ENCODE assay signal across 11 cellular contexts in the genomic region with DNA sequence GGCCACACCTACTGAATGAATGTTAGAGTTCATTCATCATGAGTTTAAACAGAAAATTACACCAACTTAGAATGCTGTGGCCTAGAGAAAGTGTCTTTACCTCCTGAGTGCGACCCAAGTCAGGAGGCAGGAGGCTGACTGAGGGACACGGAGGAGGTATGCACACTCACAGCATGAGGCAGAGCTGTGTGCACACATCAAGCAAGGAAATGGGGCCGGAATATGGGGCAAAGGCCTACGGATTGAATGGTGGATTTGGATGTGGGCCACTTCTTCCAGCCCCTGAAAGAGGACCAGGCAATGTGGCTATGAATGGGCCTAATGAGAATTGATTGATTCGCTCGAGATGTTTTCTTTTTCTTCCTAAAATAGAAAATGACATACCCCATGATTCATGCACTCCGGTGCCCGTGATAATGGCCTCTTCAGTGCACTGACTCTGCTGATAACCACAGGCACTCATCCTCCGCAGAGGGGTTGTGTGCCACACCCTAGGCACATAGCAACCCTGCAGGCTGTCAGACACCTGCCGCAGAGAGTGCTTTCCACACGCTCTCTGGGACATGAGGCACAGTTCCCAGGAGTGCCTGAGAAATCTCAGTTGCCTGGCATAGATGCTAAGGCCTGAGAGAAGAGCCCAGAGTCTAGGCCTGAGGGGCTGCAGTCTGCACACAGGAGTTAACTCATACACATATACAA.
DNase-seq lines count a peak whose midpoint lies in the region; ATAC-seq and TF ChIP-seq lines count a peak whose summit lies in the region.
"Had no signal": no experiment of that assay in that cellular context is flagged by ENCODE, and none has a peak within 500 bp of the region (broad histone marks: within the 10 kb centered on the region; RNA-seq: fewer than 3 reads in every experiment).

No MANE protein-coding gene starts in this region.

- H3K27me3 Mint-ChIP-seq in activated CD4-positive, alpha-beta T cell treated with anti-CD3 and anti-CD28 coated beads for 36 hours, result no peaks in the 10 kb centered on the region

- H3K36me3 ChIP-seq in vagina, result no peaks in the 10 kb centered on the region

- H3K9me3 Mint-ChIP-seq in activated CD4-positive, alpha-beta T cell treated with anti-CD3 and anti-CD28 coated beads for 36 hours (ENCODE audit: low read depth), result no peaks in the 10 kb centered on the region

- intact Hi-C loops in activated CD4-positive, alpha-beta T cell treated with anti-CD3 and anti-CD28 coated beads for 36 hours (cut with DNase I, micrococcal nuclease), result no loop called here
- intact Hi-C loops in vagina (cut with DNase I), result no loop called here

- ATAC-seq in activated CD4-positive, alpha-beta T cell treated with anti-CD3 and anti-CD28 coated beads for 36 hours, result peak; percentile 68
- no peak for ATAC-seq in HG03521 (IDR thresholded peaks at IDR 0.05; ENCODE audit: unreplicated experiment)
- ATAC-seq in GM18498 (IDR thresholded peaks at IDR 0.05; ENCODE audit: unreplicated experiment), result no peak

- no peak for TF ChIP-seq CTCF in vagina (IDR thresholded peaks at IDR 0.05)

- H3K4me3 Mint-ChIP-seq in activated CD4-positive, alpha-beta T cell treated with anti-CD3 and anti-CD28 coated beads for 36 hours, result no peak overlapping the region
- H3K4me3 Mint-ChIP-seq: IgD-negative memory B cell had no signal

- no peak for DNase-seq in activated CD4-positive, alpha-beta T cell treated with anti-CD3 and anti-CD28 coated beads for 36 hours
- DNase-seq in activated CD4-positive, alpha-beta T cell treated with anti-CD3 and anti-CD28 coated beads for 1 hour, result no peak
- DNase-seq in T1000 (lab: John Stamatoyannopoulos, UW), result peak; percentile 25
- DNase-seq in hepatic stellate cell (ENCODE audit: low spot score), result peak; percentile 8
- DNase-seq in vagina (ENCODE audit: extremely low spot score in 2 of 2), result no peak
- DNase-seq in SKM-1 treated with dmso at 0.1 percent for 144 hours (lab: John Stamatoyannopoulos, UW; ENCODE audit: unreplicated experiment), result no peak
- DNase-seq: activated CD4-positive, alpha-beta T cell treated with anti-CD3 and anti-CD28 coated beads, Interleukin-2, amount 50 U/mL, for 4 hours had no signal

- TF ChIP-seq POLR2A in vagina (IDR thresholded peaks at IDR 0.05), result no peak

- POLR2A ChIA-PET in activated CD4-positive, alpha-beta T cell treated with anti-CD3 and anti-CD28 coated beads for 36 hours (lab: Charles Lee), result no interaction called here

- H3K36me3 Mint-ChIP-seq in activated CD4-positive, alpha-beta T cell treated with anti-CD3 and anti-CD28 coated beads for 36 hours (ENCODE audit: low read depth), result no peaks in the 10 kb centered on the region

- H3K4me1 Mint-ChIP-seq in activated CD4-positive, alpha-beta T cell treated with anti-CD3 and anti-CD28 coated beads for 36 hours, result peaks cover 13% of the 10 kb centered on the region

- H3K27ac Mint-ChIP-seq in activated CD4-positive, alpha-beta T cell treated with anti-CD3 and anti-CD28 coated beads for 36 hours, result no peak overlapping the region
- H3K27ac Mint-ChIP-seq: IgD-negative memory B cell had no signal

- H3K27me3 ChIP-seq in vagina, result no peaks in the 10 kb centered on the region

- no peak overlapping the region for H3K27ac ChIP-seq in vagina
- H3K27ac ChIP-seq: parathyroid adenoma had no signal

- CTCF ChIA-PET in activated CD4-positive, alpha-beta T cell treated with anti-CD3 and anti-CD28 coated beads for 36 hours (lab: Charles Lee), result no interaction called here

- H3K4me3 ChIP-seq in vagina, result no peak overlapping the region

- no peaks in the 10 kb centered on the region for H3K9me3 ChIP-seq in vagina

- H3K4me1 ChIP-seq in vagina, result no peaks in the 10 kb centered on the region
- H3K4me1 ChIP-seq: parathyroid adenoma had no signal

Comparison
In these comparisons a context has a peak if more than half of its experiments do, and no peak if none do; other contexts are left out.
1. DNase-seq: peak in T1000 (single experiment) and hepatic stellate cell (single experiment); none in activated CD4-positive, alpha-beta T cell treated with anti-CD3 and anti-CD28 coated beads for 36 hours (single experiment), activated CD4-positive, alpha-beta T cell treated with anti-CD3 and anti-CD28 coated beads for 1 hour (single experiment), vagina (0 of 2) and SKM-1 treated with dmso at 0.1 percent for 144 hours (single experiment).